Comparison of ENCODE assay signal across 11 cellular contexts in genomic region chr2:221124542-221125235, GRCh38.
DNase-seq lines count a peak whose midpoint lies in the region; ATAC-seq and TF ChIP-seq lines count a peak whose summit lies in the region.
"Had no signal": no experiment of that assay in that cellular context is flagged by ENCODE, and none has a peak within 500 bp of the region (broad histone marks: within the 10 kb centered on the region; RNA-seq: fewer than 3 reads in every experiment).

No MANE protein-coding gene starts in this region.

- no peaks in the 10 kb centered on the region for H3K36me3 ChIP-seq in ascending aorta

- H3K27me3 ChIP-seq in dorsolateral prefrontal cortex (peaks cover 0 to 14% (median 0%) of the 10 kb centered on the region in 45 donors), ascending aorta (no peaks in the 10 kb centered on the region)

- H3K4me1 ChIP-seq in ascending aorta = no peaks in the 10 kb centered on the region

- intact Hi-C loops in left ventricle myocardium superior (cut with micrococcal nuclease) (no loop called here), dorsolateral prefrontal cortex (cut with DNase I) (no loop called here), ascending aorta (cut with DNase I) (no loop called here)

- DNase-seq in D341Med (ENCODE audit: low spot score) (peak; percentile 39), NCI-H1092 (lab: John Stamatoyannopoulos, UW) (peak; percentile 37), RWPE1 (ENCODE audit: low spot score) (peak; percentile 54), left ventricle myocardium superior (no peak), GM19238 (ENCODE audit: insufficient read length, low spot score) (no peak), dorsolateral prefrontal cortex (no peak), MV-4-11 (lab: John Stamatoyannopoulos, UW) (no peak), ascending aorta (ENCODE audit: low spot score in 2 of 2) (no peak)
- DNase-seq: activated effector memory CD4-positive, alpha-beta T cell treated with anti-CD3 and anti-CD28 coated beads, Interleukin-2, amount 50 U/mL, for 16 hours; effector CD8-positive, alpha-beta T cell; Karpas-422 had no signal

- H3K4me3 ChIP-seq in dorsolateral prefrontal cortex (peak overlapping the region in 7 of 59 donors; percentile 6 to 40 (median 17)), ascending aorta (no peak overlapping the region)

- POLR2A ChIA-PET in RWPE1 (lab: Yijun Ruan, JAX; ENCODE audit: low non-redundant PET) = interaction anchor here (0.6 kb wide), 1 partner anchor 70 kb away, joined by 3 read pairs; no protein-coding TSS in a partner anchor

- peak; percentile 31 for ATAC-seq in left ventricle myocardium superior

- TF ChIP-seq CTCF in RWPE1 (conservative IDR thresholded peaks at IDR 0.05; ENCODE audit: low read depth) (no peak), dorsolateral prefrontal cortex (IDR thresholded peaks at IDR 0.05 in 54 of 56, conservative IDR thresholded peaks at IDR 0.05 in 2 of 56; ENCODE audit: low read depth in 1 of 56, partially characterized antibody in 56 of 56) (no peak), ascending aorta (IDR thresholded peaks at IDR 0.05) (no peak)

- CTCF ChIA-PET in RWPE1 (lab: Yijun Ruan, JAX) = no interaction called here

- no peaks in the 10 kb centered on the region for H3K9me3 ChIP-seq in ascending aorta

- H3K27ac ChIP-seq in RWPE1 = peak overlapping the region; percentile 62
- H3K27ac ChIP-seq in dorsolateral prefrontal cortex = no peak overlapping the region
- no peak overlapping the region for H3K27ac ChIP-seq in ascending aorta

Comparison
In these comparisons a context has a peak if more than half of its experiments do, and no peak if none do; other contexts are left out.
1. DNase-seq: peak in D341Med (single experiment), NCI-H1092 (single experiment) and RWPE1 (single experiment); none in left ventricle myocardium superior (single experiment), GM19238 (single experiment), dorsolateral prefrontal cortex (0 of 10), MV-4-11 (single experiment) and ascending aorta (0 of 2).